20 cellular contexts compared by ENCODE assay signal in genomic region chr1:65109515-65109914, GRCh38.
"Had no signal": no experiment of that assay in that cellular context is flagged by ENCODE, and none has a peak within 500 bp of the region (broad histone marks: within the 10 kb centered on the region; RNA-seq: fewer than 3 reads in every experiment).

No MANE protein-coding gene starts in this region.

- H3K27ac ChIP-seq: lower lobe of right lung, right atrium auricular region, suprapubic skin had no signal

- H3K36me3 ChIP-seq: lower lobe of right lung, right atrium auricular region, suprapubic skin had no signal

- H3K4me3 ChIP-seq: lower lobe of right lung, right atrium auricular region, suprapubic skin had no signal

- H3K36me3 Mint-ChIP-seq: activated naive CD4-positive, alpha-beta T cell treated with anti-CD3 and anti-CD28 coated beads, Interleukin-2, amount 50 U/mL, for 72 hours; mesothelial cell of epicardium had no signal

- H3K9me3 Mint-ChIP-seq: activated CD4-positive, alpha-beta T cell treated with anti-CD3 and anti-CD28 coated beads, Interleukin-2, amount 10 ng/mL, durations not matched to agents 24 days and 14 days; stimulated activated naive CD8-positive, alpha-beta T cell treated with anti-CD3 and anti-CD28 coated beads, Interleukin-15, Interleukin-2, amounts not matched to agents 100 ng/mL and 50 ng/mL, for 24 hours had no signal

- H3K27me3 ChIP-seq: right atrium auricular region, suprapubic skin had no signal

- DNase-seq: activated CD4-positive, alpha-beta T cell treated with anti-CD3 and anti-CD28 coated beads, Interleukin-2, amount 10 ng/mL, durations not matched to agents 24 days and 14 days; activated CD4-positive, CD25-positive, alpha-beta regulatory T cell; activated CD8-positive, alpha-beta memory T cell treated with anti-CD3 and anti-CD28 coated beads, Interleukin-2, amount 50 U/mL, for 4 hours; activated CD8-positive, alpha-beta T cell treated with anti-CD3 and anti-CD28 coated beads, Interleukin-2, amount 10 ng/mL, durations not matched to agents 7 days and 5 days; activated effector memory CD4-positive, alpha-beta T cell treated with anti-CD3 and anti-CD28 coated beads, Interleukin-2, amount 50 U/mL, for 16 hours; activated T-cell treated with anti-CD3 and anti-CD28 coated beads, Interleukin-2, amount 50 U/mL, for 48 hours; left colon; lower lobe of right lung; nephron progenitor cell; occipital lobe; small intestine; stimulated activated CD4-positive, alpha-beta T cell treated with anti-CD3 and anti-CD28 coated beads, Interleukin-4, amount 100 ng/mL, for 4 hours; stimulated activated CD8-positive, alpha-beta memory T cell treated with anti-CD3 and anti-CD28 coated beads, Interleukin-4, amount 100 ng/mL, for 48 hours; trophoblast cell had no signal

- H3K27ac Mint-ChIP-seq: activated CD4-positive, alpha-beta T cell treated with anti-CD3 and anti-CD28 coated beads, Interleukin-2, amount 10 ng/mL, durations not matched to agents 24 days and 14 days; activated CD8-positive, alpha-beta T cell treated with anti-CD3 and anti-CD28 coated beads, Interleukin-2, amount 10 ng/mL, durations not matched to agents 7 days and 5 days; activated naive CD4-positive, alpha-beta T cell treated with anti-CD3 and anti-CD28 coated beads, Interleukin-2, amount 50 U/mL, for 72 hours; mesothelial cell of epicardium; nephron progenitor cell; progenitor cell of endocrine pancreas; stimulated activated naive CD8-positive, alpha-beta T cell treated with anti-CD3 and anti-CD28 coated beads, Interleukin-15, Interleukin-2, amounts not matched to agents 100 ng/mL and 50 ng/mL, for 24 hours had no signal

- H3K9me3 ChIP-seq: lower lobe of right lung, right atrium auricular region, suprapubic skin had no signal

- H3K4me1 Mint-ChIP-seq: activated CD4-positive, alpha-beta T cell treated with anti-CD3 and anti-CD28 coated beads, Interleukin-2, amount 10 ng/mL, durations not matched to agents 24 days and 14 days had no signal

- H3K4me3 Mint-ChIP-seq: activated CD4-positive, alpha-beta T cell treated with anti-CD3 and anti-CD28 coated beads, Interleukin-2, amount 10 ng/mL, durations not matched to agents 24 days and 14 days; activated CD8-positive, alpha-beta T cell treated with anti-CD3 and anti-CD28 coated beads, Interleukin-2, amount 10 ng/mL, durations not matched to agents 7 days and 5 days; mesothelial cell of epicardium; nephron progenitor cell; stimulated activated naive CD8-positive, alpha-beta T cell treated with anti-CD3 and anti-CD28 coated beads, Interleukin-15, Interleukin-2, amounts not matched to agents 100 ng/mL and 50 ng/mL, for 24 hours had no signal
